23 cellular contexts compared by ENCODE assay signal in genomic region chr2:191379375-191379774, GRCh38.
"Had no signal": no experiment of that assay in that cellular context is flagged by ENCODE, and none has a peak within 500 bp of the region (broad histone marks: within the 10 kb centered on the region; RNA-seq: fewer than 3 reads in every experiment).

No MANE protein-coding gene starts in this region.

- H3K4me3 ChIP-seq: colonic mucosa, gastrocnemius medialis, lung, sigmoid colon, suprapubic skin, tibial artery had no signal

- H3K4me3 Mint-ChIP-seq: activated B cell treated with CpG ODN at 0.5 μM for 24 hours; activated CD8-positive, alpha-beta memory T cell treated with anti-CD3 and anti-CD28 coated beads, Interleukin-2, amount 10 ng/mL, durations not matched to agents 7 days and 5 days; activated CD8-positive, alpha-beta T cell treated with anti-CD3 and anti-CD28 coated beads, Interleukin-2, amount 10 ng/mL, durations not matched to agents 7 days and 5 days; natural killer cell treated with Interleukin-12 subunit alpha and Interleukin-12 subunit beta and Interleukin-15 and Interleukin-18, amount 100 ng/mL, for 72 hours; stimulated activated naive B cell treated with anti-CD40 and anti-IgM and Interleukin-4, amounts not matched to agents 10 μg/mL and 1 μg/mL and 100 μg/mL, for 72 hours; T-helper 2 cell treated with Interferon-gamma antibody and Interleukin-4, amounts not matched to agents 5 μg/mL and 100 μg/mL, for 36 hours had no signal

- H3K9me3 Mint-ChIP-seq: activated B cell treated with CpG ODN at 0.5 μM for 24 hours; activated naive CD4-positive, alpha-beta T cell treated with anti-CD3 and anti-CD28 coated beads, Interleukin-2, amount 50 U/mL, for 72 hours; activated T-helper 2 cell treated with anti-CD3 and anti-CD28 coated beads, Interferon-gamma antibody, Interleukin-2, Interleukin-4, amounts not matched to agents 10 μg/mL and 5 μg/mL and 100 μg/mL, durations not matched to agents 14 hours and 24 hours and 36 hours; natural killer cell treated with Interleukin-12 subunit alpha and Interleukin-12 subunit beta and Interleukin-15 and Interleukin-18, amount 100 ng/mL, for 72 hours; stimulated activated naive B cell treated with anti-CD40 and anti-IgM and Interleukin-4, amounts not matched to agents 10 μg/mL and 1 μg/mL and 100 μg/mL, for 72 hours; T-helper 2 cell treated with Interferon-gamma antibody and Interleukin-4, amounts not matched to agents 5 μg/mL and 100 μg/mL, for 36 hours had no signal

- H3K9me3 ChIP-seq: colonic mucosa, gastrocnemius medialis, sigmoid colon, suprapubic skin, tibial artery had no signal

- DNase-seq: activated B cell treated with CpG ODN at 0.5 μM for 24 hours; activated CD4-positive, alpha-beta T cell treated with anti-CD3 and anti-CD28 coated beads, Interleukin-2, amount 50 U/mL, for 1 hour; activated CD8-positive, alpha-beta memory T cell treated with anti-CD3 and anti-CD28 coated beads, Interleukin-2, amount 10 ng/mL, durations not matched to agents 7 days and 5 days; activated CD8-positive, alpha-beta T cell treated with anti-CD3 and anti-CD28 coated beads, Interleukin-2, amount 10 ng/mL, durations not matched to agents 7 days and 5 days; activated T-cell treated with anti-CD3 and anti-CD28 coated beads, Interleukin-2, amount 50 U/mL, for 48 hours; anterior cingulate cortex; colonic mucosa; effector CD8-positive, alpha-beta T cell; gastrocnemius medialis; glutamatergic neuron; mesendoderm; sigmoid colon; stimulated activated CD4-positive, alpha-beta T cell treated with anti-CD3 and anti-CD28 coated beads, Interleukin-15, amount 100 ng/mL, for 24 hours; stimulated activated CD4-positive, alpha-beta T cell treated with anti-CD3 and anti-CD28 coated beads, Interleukin-2, amount 100 ng/mL, for 24 hours; stimulated activated naive B cell treated with anti-CD40 and anti-IgM and Interleukin-4, amounts not matched to agents 10 μg/mL and 1 μg/mL and 100 μg/mL, for 72 hours; T-helper 1 cell; tibial artery had no signal

- H3K36me3 Mint-ChIP-seq: activated CD8-positive, alpha-beta memory T cell treated with anti-CD3 and anti-CD28 coated beads, Interleukin-2, amount 10 ng/mL, durations not matched to agents 7 days and 5 days; activated naive CD4-positive, alpha-beta T cell treated with anti-CD3 and anti-CD28 coated beads, Interleukin-2, amount 50 U/mL, for 72 hours; natural killer cell treated with Interleukin-12 subunit alpha and Interleukin-12 subunit beta and Interleukin-15 and Interleukin-18, amount 100 ng/mL, for 72 hours; stimulated activated naive B cell treated with anti-CD40 and anti-IgM and Interleukin-4, amounts not matched to agents 10 μg/mL and 1 μg/mL and 100 μg/mL, for 72 hours had no signal

- H3K27me3 Mint-ChIP-seq: activated B cell treated with CpG ODN at 0.5 μM for 24 hours; stimulated activated naive B cell treated with anti-CD40 and anti-IgM and Interleukin-4, amounts not matched to agents 10 μg/mL and 1 μg/mL and 100 μg/mL, for 72 hours had no signal

- ATAC-seq: activated CD8-positive, alpha-beta memory T cell treated with anti-CD3 and anti-CD28 coated beads, Interleukin-2, amount 10 ng/mL, durations not matched to agents 7 days and 5 days; activated CD8-positive, alpha-beta T cell treated with anti-CD3 and anti-CD28 coated beads, Interleukin-2, amount 10 ng/mL, durations not matched to agents 7 days and 5 days; activated naive CD4-positive, alpha-beta T cell treated with anti-CD3 and anti-CD28 coated beads, Interleukin-2, amount 50 U/mL, for 72 hours; gastrocnemius medialis; natural killer cell treated with Interleukin-12 subunit alpha and Interleukin-12 subunit beta and Interleukin-15 and Interleukin-18, amount 100 ng/mL, for 72 hours; stimulated activated naive B cell treated with anti-CD40 and anti-IgM and Interleukin-4, amounts not matched to agents 10 μg/mL and 1 μg/mL and 100 μg/mL, for 72 hours had no signal

- H3K27ac Mint-ChIP-seq: activated B cell treated with CpG ODN at 0.5 μM for 24 hours; activated CD8-positive, alpha-beta memory T cell treated with anti-CD3 and anti-CD28 coated beads, Interleukin-2, amount 10 ng/mL, durations not matched to agents 7 days and 5 days; activated CD8-positive, alpha-beta T cell treated with anti-CD3 and anti-CD28 coated beads, Interleukin-2, amount 10 ng/mL, durations not matched to agents 7 days and 5 days; activated naive CD4-positive, alpha-beta T cell treated with anti-CD3 and anti-CD28 coated beads, Interleukin-2, amount 50 U/mL, for 72 hours; activated T-helper 2 cell treated with anti-CD3 and anti-CD28 coated beads, Interferon-gamma antibody, Interleukin-2, Interleukin-4, amounts not matched to agents 10 μg/mL and 5 μg/mL and 100 μg/mL, durations not matched to agents 14 hours and 24 hours and 36 hours; natural killer cell treated with Interleukin-12 subunit alpha and Interleukin-12 subunit beta and Interleukin-15 and Interleukin-18, amount 100 ng/mL, for 72 hours; stimulated activated naive B cell treated with anti-CD40 and anti-IgM and Interleukin-4, amounts not matched to agents 10 μg/mL and 1 μg/mL and 100 μg/mL, for 72 hours; T-helper 2 cell treated with Interferon-gamma antibody and Interleukin-4, amounts not matched to agents 5 μg/mL and 100 μg/mL, for 36 hours had no signal

- H3K27ac ChIP-seq: colonic mucosa, gastrocnemius medialis, sigmoid colon, suprapubic skin had no signal

- H3K27me3 ChIP-seq: colonic mucosa, gastrocnemius medialis, sigmoid colon, suprapubic skin, tibial artery had no signal

- H3K36me3 ChIP-seq: colonic mucosa, gastrocnemius medialis, sigmoid colon, suprapubic skin, tibial artery had no signal
